ENCODE assay signal across 13 cellular contexts in genomic region chr9:80664327-80665210, GRCh38.
DNase-seq lines count a peak whose midpoint lies in the region; ATAC-seq, FAIRE-seq and TF ChIP-seq lines count a peak whose summit lies in the region.
"Had no signal": no experiment of that assay in that cellular context is flagged by ENCODE, and none has a peak within 500 bp of the region (broad histone marks: within the 10 kb centered on the region; RNA-seq: fewer than 3 reads in every experiment).

No MANE protein-coding gene starts in this region.

- peaks cover 15% of the 10 kb centered on the region for H3K4me1 ChIP-seq in DND-41 (ENCODE audit: insufficient read depth, low read length)
- no peaks in the 10 kb centered on the region for H3K4me1 ChIP-seq in astrocyte (ENCODE audit: insufficient read depth, low read length)
- H3K4me1 ChIP-seq in transverse colon, result no peaks in the 10 kb centered on the region

- H3K4me2 ChIP-seq in DND-41 (ENCODE audit: insufficient read depth, low read length), result no peak overlapping the region
- no peak overlapping the region for H3K4me2 ChIP-seq in astrocyte (ENCODE audit: low read length)

- TF ChIP-seq CTCF in DND-41 (IDR thresholded peaks at IDR 0.05; ENCODE audit: borderline replicate concordance, extremely low read depth, low read length, poor library complexity, severe bottlenecking), result peak; percentile 55
- no peak for TF ChIP-seq CTCF in astrocyte (IDR thresholded peaks at IDR 0.05; ENCODE audit: insufficient read depth, low read depth, low read length)
- no peak for TF ChIP-seq CTCF in transverse colon (IDR thresholded peaks at IDR 0.05)

- H3K27me3 ChIP-seq in DND-41 (ENCODE audit: insufficient read depth, low read length, poor library complexity), result no peaks in the 10 kb centered on the region
- H3K27me3 ChIP-seq in astrocyte (ENCODE audit: insufficient read depth, low read length), result no peaks in the 10 kb centered on the region
- no peaks in the 10 kb centered on the region for H3K27me3 ChIP-seq in transverse colon
- H3K27me3 ChIP-seq: cardiac muscle cell had no signal

- H3K9me3 ChIP-seq in DND-41 (ENCODE audit: insufficient read depth, low read length, severe bottlenecking) (no peaks in the 10 kb centered on the region), astrocyte (ENCODE audit: insufficient read depth, low read depth, low read length) (peaks cover 2% of the 10 kb centered on the region), transverse colon (no peaks in the 10 kb centered on the region), T-helper 17 cell (ENCODE audit: control insufficient read depth, low read length, poor library complexity, severe bottlenecking) (no peaks in the 10 kb centered on the region)

- peak overlapping the region; percentile 35 for H3K27ac ChIP-seq in DND-41 (ENCODE audit: low read length)
- H3K27ac ChIP-seq in astrocyte (ENCODE audit: low read depth, low read length), result no peak overlapping the region
- no peak overlapping the region for H3K27ac ChIP-seq in transverse colon
- H3K27ac ChIP-seq: cardiac muscle cell had no signal

- H3K79me2 ChIP-seq in DND-41 (ENCODE audit: insufficient read depth, low read length) (no peaks in the 10 kb centered on the region), astrocyte (ENCODE audit: insufficient read depth, low read length) (no peaks in the 10 kb centered on the region)

- H3K36me3 ChIP-seq in DND-41 (ENCODE audit: insufficient read depth, low read length), result no peaks in the 10 kb centered on the region
- H3K36me3 ChIP-seq in astrocyte (ENCODE audit: insufficient read depth, low read length), result no peaks in the 10 kb centered on the region
- H3K36me3 ChIP-seq in transverse colon, result no peaks in the 10 kb centered on the region
- H3K36me3 ChIP-seq: cardiac muscle cell had no signal

- H3K27ac Mint-ChIP-seq in astrocyte (ENCODE audit: unreplicated experiment), result no peak overlapping the region
- H3K27ac Mint-ChIP-seq in T-helper 17 cell, result no peak overlapping the region
- H3K27ac Mint-ChIP-seq: activated B cell treated with CpG ODN at 0.5 μM for 24 hours had no signal

- in situ Hi-C loops in transverse colon (cut with MboI; ENCODE audit: low pct_ligation_motif_present in 1 of 4, low pct_unique_long_range_greater_than_20kb in 1 of 4, low sequenced_read_pairs in 3 of 4), result no loop called here

- H3K4me3 Mint-ChIP-seq in astrocyte (ENCODE audit: unreplicated experiment) (no peak overlapping the region), T-helper 17 cell (no peak overlapping the region)
- H3K4me3 Mint-ChIP-seq: activated B cell treated with CpG ODN at 0.5 μM for 24 hours had no signal

- TF ChIP-seq POLR2A in transverse colon (IDR thresholded peaks at IDR 0.05), result no peak

- DNase-seq in DND-41, result peak; percentile 33
- peak; percentile 51 to 61 for DNase-seq in Kasumi-1 (lab: John Stamatoyannopoulos, UW)
- DNase-seq in astrocyte (ENCODE audit: low read depth), result peak; percentile 19
- DNase-seq in medulla oblongata (ENCODE audit: extremely low spot score), result peak; percentile 54
- DNase-seq in nucleus accumbens (lab: John Stamatoyannopoulos, UW), result no peak
- no peak for DNase-seq in transverse colon
- no peak for DNase-seq in T-helper 17 cell
- DNase-seq: activated B cell treated with CpG ODN at 0.5 μM for 24 hours, NCI-H1436 treated with DMSO at 0.1 percent for 48 hours had no signal

- no peak for TF ChIP-seq EP300 in transverse colon (IDR thresholded peaks at IDR 0.05; ENCODE audit: low read depth)

- ATAC-seq in DND-41 (ENCODE audit: insufficient read depth, low read depth) (peak; percentile 90), HG02885 (IDR thresholded peaks at IDR 0.05; ENCODE audit: poor library complexity, unreplicated experiment) (no peak), T-helper 17 cell (no peak)
- ATAC-seq: GM12878, Panc1 had no signal

- H2AFZ ChIP-seq in DND-41 (ENCODE audit: low read depth, low read length) (peak overlapping the region; percentile 50; the same call in 1 of the 2 replicates), astrocyte (ENCODE audit: low read depth, low read length) (no peak overlapping the region)

- WGBS in transverse colon (ENCODE audit: low coverage in 1 of 2), 2 donors, result 37 to 39% methylated on average over 4 of the region's 4 CpGs

- H3K36me3 Mint-ChIP-seq in astrocyte (ENCODE audit: low read depth, unreplicated experiment), result no peaks in the 10 kb centered on the region
- H3K36me3 Mint-ChIP-seq in T-helper 17 cell (ENCODE audit: low read depth), result no peaks in the 10 kb centered on the region

- no peak for FAIRE-seq in astrocyte (lab: Jason Lieb, UNC)
- FAIRE-seq: GM12878 had no signal

- H4K20me1 ChIP-seq in DND-41 (ENCODE audit: insufficient read depth, low read length), result no peaks in the 10 kb centered on the region
- H4K20me1 ChIP-seq in astrocyte (ENCODE audit: insufficient read depth, low read length), result no peaks in the 10 kb centered on the region

- no peak overlapping the region for H3K4me3 ChIP-seq in DND-41 (ENCODE audit: low read depth in 1 of 2, low read length in 2 of 2)
- H3K4me3 ChIP-seq in astrocyte (ENCODE audit: insufficient read depth, low read depth, low read length), result no peak overlapping the region
- H3K4me3 ChIP-seq in transverse colon, result no peak overlapping the region
- H3K4me3 ChIP-seq: cardiac muscle cell, GM12878 had no signal

- peaks cover 8% of the 10 kb centered on the region for H3K4me1 Mint-ChIP-seq in astrocyte (ENCODE audit: low read depth, unreplicated experiment)
- no peaks in the 10 kb centered on the region for H3K4me1 Mint-ChIP-seq in T-helper 17 cell

- H3K9me3 Mint-ChIP-seq in astrocyte (ENCODE audit: unreplicated experiment), result peaks cover 25% of the 10 kb centered on the region

- intact Hi-C loops in transverse colon (cut with DNase I; ENCODE audit: low total_unique reads), result no loop called here

- H3K27me3 Mint-ChIP-seq in astrocyte (ENCODE audit: low read depth, unreplicated experiment) (no peaks in the 10 kb centered on the region), T-helper 17 cell (no peaks in the 10 kb centered on the region)
- H3K27me3 Mint-ChIP-seq: activated B cell treated with CpG ODN at 0.5 μM for 24 hours had no signal

- H3K9ac ChIP-seq in DND-41 (ENCODE audit: low read depth, low read length) (no peak overlapping the region), astrocyte (ENCODE audit: low read length) (no peak overlapping the region)

Comparison
In these comparisons a context has a peak if more than half of its experiments do, and no peak if none do; other contexts are left out.
1. DNase-seq: peak in DND-41 (single experiment), Kasumi-1 (2 of 2), astrocyte (single experiment) and medulla oblongata (single experiment); none in nucleus accumbens (0 of 56), transverse colon (single experiment) and T-helper 17 cell (0 of 3).